In genomic region chr1:51736702-51737101, GRCh38 we compare ENCODE assay signal across 2 cellular contexts.
TF ChIP-seq lines count a peak whose summit lies in the region.

No MANE protein-coding gene starts in this region.

TF ChIP-seq in Ishikawa, 13 proteins besides CTCF, POLR2A, EP300 and RAD21 (continued from another document):
- TF ChIP-seq, protein P1, sequence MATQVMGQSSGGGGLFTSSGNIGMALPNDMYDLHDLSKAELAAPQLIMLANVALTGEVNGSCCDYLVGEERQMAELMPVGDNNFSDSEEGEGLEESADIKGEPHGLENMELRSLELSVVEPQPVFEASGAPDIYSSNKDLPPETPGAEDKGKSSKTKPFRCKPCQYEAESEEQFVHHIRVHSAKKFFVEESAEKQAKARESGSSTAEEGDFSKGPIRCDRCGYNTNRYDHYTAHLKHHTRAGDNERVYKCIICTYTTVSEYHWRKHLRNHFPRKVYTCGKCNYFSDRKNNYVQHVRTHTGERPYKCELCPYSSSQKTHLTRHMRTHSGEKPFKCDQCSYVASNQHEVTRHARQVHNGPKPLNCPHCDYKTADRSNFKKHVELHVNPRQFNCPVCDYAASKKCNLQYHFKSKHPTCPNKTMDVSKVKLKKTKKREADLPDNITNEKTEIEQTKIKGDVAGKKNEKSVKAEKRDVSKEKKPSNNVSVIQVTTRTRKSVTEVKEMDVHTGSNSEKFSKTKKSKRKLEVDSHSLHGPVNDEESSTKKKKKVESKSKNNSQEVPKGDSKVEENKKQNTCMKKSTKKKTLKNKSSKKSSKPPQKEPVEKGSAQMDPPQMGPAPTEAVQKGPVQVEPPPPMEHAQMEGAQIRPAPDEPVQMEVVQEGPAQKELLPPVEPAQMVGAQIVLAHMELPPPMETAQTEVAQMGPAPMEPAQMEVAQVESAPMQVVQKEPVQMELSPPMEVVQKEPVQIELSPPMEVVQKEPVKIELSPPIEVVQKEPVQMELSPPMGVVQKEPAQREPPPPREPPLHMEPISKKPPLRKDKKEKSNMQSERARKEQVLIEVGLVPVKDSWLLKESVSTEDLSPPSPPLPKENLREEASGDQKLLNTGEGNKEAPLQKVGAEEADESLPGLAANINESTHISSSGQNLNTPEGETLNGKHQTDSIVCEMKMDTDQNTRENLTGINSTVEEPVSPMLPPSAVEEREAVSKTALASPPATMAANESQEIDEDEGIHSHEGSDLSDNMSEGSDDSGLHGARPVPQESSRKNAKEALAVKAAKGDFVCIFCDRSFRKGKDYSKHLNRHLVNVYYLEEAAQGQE (IDR thresholded peaks at IDR 0.05; ENCODE audit: low read depth): no peak
- TF ChIP-seq, protein P2, sequence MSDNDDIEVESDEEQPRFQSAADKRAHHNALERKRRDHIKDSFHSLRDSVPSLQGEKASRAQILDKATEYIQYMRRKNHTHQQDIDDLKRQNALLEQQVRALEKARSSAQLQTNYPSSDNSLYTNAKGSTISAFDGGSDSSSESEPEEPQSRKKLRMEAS (IDR thresholded peaks at IDR 0.05): no peak
TF ChIP-seq in Ishikawa: peak in this region for 1.

TF ChIP-seq in K562, 482 proteins besides CTCF, POLR2A, EP300 and RAD21 (continued from another document and continues in another):
- TF ChIP-seq JUN (IDR thresholded peaks at IDR 0.05; ENCODE audit: borderline replicate concordance, low read depth, low read length) (0 out of 2 replicates have a peak, but pooled peaks have one; percentile 15), JUN (CRISPR knock-in tag; IDR thresholded peaks at IDR 0.05; ENCODE audit: borderline replicate concordance) (no peak), ZNF77 (CRISPR knock-in tag; IDR thresholded peaks at IDR 0.05) (no peak), MBD2 (IDR thresholded peaks at IDR 0.05; ENCODE audit: borderline replicate concordance, low read depth) (no peak), ZNF384 (IDR thresholded peaks at IDR 0.05; ENCODE audit: low read depth, low read length) (peak; percentile 77), JUND (IDR thresholded peaks at IDR 0.05; ENCODE audit: borderline replicate concordance, low read depth, low read length) (peak; percentile 58; the same call in 1 of the 2 replicates), JUND (tag; IDR thresholded peaks at IDR 0.05; ENCODE audit: borderline replicate concordance, low read depth, low read length) (peak; percentile 76; the same call in 2 of the 3 replicates), CSDE1 (IDR thresholded peaks at IDR 0.05) (0 out of 4 replicates have a peak, but pooled peaks of 1 of the 2 experiments have one; percentile 5), ESRRA (IDR thresholded peaks at IDR 0.05; ENCODE audit: borderline replicate concordance, low read depth) (no peak), FOXP1 (CRISPR knock-in tag; IDR thresholded peaks at IDR 0.05) (no peak), AFF1 (IDR thresholded peaks at IDR 0.05; ENCODE audit: low read depth in 1 of 2, partially characterized antibody in 2 of 2) (no peak), BRD9 (IDR thresholded peaks at IDR 0.05; ENCODE audit: low read depth, partially characterized antibody) (no peak), NCOA1 (IDR thresholded peaks at IDR 0.05; ENCODE audit: low read depth) (no peak), HDAC2 (IDR thresholded peaks at IDR 0.05) (no peak), ZNF354B (CRISPR knock-in tag; IDR thresholded peaks at IDR 0.05) (no peak), HDAC3 (IDR thresholded peaks at IDR 0.05; ENCODE audit: borderline replicate concordance, partially characterized antibody) (no peak), SMAD1 (IDR thresholded peaks at IDR 0.05; ENCODE audit: low read depth, low read length, partially characterized antibody) (peak; percentile 76), SMARCA5 (IDR thresholded peaks at IDR 0.05) (no peak), ARID2 (IDR thresholded peaks at IDR 0.05) (no peak), ZNF57 (CRISPR knock-in tag; IDR thresholded peaks at IDR 0.05) (no peak), RBM22 (IDR thresholded peaks at IDR 0.05; ENCODE audit: low read depth, low read length, poor library complexity, severe bottlenecking) (no peak), ARNT (IDR thresholded peaks at IDR 0.05) (peak in 1 of 2 experiments; percentile 57; a peak in 1 of 4 replicates), ATF3 (IDR thresholded peaks at IDR 0.05) (peak; percentile 65; the same call in 1 of the 2 replicates), ATF3 (CRISPR knock-in tag; conservative IDR thresholded peaks at IDR 0.05) (no peak), GATAD2B (IDR thresholded peaks at IDR 0.05; ENCODE audit: borderline replicate concordance) (peak; percentile 60; the same call in 1 of the 2 replicates), TCFL5 (CRISPR knock-in tag; conservative IDR thresholded peaks at IDR 0.05) (no peak), ZNF184 (CRISPR knock-in tag; IDR thresholded peaks at IDR 0.05) (no peak)
- TF ChIP-seq, protein P3, sequence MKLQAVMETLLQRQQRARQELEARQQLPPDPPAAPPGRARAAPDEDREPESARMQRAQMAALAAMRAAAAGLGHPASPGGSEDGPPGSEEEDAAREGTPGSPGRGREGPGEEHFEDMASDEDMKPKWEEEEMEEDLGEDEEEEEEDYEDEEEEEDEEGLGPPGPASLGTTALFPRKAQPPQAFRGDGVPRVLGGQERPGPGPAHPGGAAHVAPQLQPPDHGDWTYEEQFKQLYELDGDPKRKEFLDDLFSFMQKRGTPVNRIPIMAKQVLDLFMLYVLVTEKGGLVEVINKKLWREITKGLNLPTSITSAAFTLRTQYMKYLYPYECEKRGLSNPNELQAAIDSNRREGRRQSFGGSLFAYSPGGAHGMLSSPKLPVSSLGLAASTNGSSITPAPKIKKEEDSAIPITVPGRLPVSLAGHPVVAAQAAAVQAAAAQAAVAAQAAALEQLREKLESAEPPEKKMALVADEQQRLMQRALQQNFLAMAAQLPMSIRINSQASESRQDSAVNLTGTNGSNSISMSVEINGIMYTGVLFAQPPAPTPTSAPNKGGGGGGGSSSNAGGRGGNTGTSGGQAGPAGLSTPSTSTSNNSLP (IDR thresholded peaks at IDR 0.05; ENCODE audit: borderline replicate concordance, low read depth, low read length): no peak
- TF ChIP-seq, protein P4, sequence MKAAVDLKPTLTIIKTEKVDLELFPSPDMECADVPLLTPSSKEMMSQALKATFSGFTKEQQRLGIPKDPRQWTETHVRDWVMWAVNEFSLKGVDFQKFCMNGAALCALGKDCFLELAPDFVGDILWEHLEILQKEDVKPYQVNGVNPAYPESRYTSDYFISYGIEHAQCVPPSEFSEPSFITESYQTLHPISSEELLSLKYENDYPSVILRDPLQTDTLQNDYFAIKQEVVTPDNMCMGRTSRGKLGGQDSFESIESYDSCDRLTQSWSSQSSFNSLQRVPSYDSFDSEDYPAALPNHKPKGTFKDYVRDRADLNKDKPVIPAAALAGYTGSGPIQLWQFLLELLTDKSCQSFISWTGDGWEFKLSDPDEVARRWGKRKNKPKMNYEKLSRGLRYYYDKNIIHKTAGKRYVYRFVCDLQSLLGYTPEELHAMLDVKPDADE (conservative IDR thresholded peaks at IDR 0.05; ENCODE audit: control insufficient read depth, low read depth, low read length): no peak
- TF ChIP-seq, protein P5, sequence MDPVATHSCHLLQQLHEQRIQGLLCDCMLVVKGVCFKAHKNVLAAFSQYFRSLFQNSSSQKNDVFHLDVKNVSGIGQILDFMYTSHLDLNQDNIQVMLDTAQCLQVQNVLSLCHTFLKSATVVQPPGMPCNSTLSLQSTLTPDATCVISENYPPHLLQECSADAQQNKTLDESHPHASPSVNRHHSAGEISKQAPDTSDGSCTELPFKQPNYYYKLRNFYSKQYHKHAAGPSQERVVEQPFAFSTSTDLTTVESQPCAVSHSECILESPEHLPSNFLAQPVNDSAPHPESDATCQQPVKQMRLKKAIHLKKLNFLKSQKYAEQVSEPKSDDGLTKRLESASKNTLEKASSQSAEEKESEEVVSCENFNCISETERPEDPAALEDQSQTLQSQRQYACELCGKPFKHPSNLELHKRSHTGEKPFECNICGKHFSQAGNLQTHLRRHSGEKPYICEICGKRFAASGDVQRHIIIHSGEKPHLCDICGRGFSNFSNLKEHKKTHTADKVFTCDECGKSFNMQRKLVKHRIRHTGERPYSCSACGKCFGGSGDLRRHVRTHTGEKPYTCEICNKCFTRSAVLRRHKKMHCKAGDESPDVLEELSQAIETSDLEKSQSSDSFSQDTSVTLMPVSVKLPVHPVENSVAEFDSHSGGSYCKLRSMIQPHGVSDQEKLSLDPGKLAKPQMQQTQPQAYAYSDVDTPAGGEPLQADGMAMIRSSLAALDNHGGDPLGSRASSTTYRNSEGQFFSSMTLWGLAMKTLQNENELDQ (CRISPR knock-in tag; IDR thresholded peaks at IDR 0.05; ENCODE audit: borderline replicate concordance): no peak
- TF ChIP-seq, protein P6, sequence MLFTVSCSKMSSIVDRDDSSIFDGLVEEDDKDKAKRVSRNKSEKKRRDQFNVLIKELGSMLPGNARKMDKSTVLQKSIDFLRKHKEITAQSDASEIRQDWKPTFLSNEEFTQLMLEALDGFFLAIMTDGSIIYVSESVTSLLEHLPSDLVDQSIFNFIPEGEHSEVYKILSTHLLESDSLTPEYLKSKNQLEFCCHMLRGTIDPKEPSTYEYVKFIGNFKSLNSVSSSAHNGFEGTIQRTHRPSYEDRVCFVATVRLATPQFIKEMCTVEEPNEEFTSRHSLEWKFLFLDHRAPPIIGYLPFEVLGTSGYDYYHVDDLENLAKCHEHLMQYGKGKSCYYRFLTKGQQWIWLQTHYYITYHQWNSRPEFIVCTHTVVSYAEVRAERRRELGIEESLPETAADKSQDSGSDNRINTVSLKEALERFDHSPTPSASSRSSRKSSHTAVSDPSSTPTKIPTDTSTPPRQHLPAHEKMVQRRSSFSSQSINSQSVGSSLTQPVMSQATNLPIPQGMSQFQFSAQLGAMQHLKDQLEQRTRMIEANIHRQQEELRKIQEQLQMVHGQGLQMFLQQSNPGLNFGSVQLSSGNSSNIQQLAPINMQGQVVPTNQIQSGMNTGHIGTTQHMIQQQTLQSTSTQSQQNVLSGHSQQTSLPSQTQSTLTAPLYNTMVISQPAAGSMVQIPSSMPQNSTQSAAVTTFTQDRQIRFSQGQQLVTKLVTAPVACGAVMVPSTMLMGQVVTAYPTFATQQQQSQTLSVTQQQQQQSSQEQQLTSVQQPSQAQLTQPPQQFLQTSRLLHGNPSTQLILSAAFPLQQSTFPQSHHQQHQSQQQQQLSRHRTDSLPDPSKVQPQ (CRISPR knock-in tag; IDR thresholded peaks at IDR 0.05; ENCODE audit: borderline replicate concordance): no peak
- TF ChIP-seq, protein P7, sequence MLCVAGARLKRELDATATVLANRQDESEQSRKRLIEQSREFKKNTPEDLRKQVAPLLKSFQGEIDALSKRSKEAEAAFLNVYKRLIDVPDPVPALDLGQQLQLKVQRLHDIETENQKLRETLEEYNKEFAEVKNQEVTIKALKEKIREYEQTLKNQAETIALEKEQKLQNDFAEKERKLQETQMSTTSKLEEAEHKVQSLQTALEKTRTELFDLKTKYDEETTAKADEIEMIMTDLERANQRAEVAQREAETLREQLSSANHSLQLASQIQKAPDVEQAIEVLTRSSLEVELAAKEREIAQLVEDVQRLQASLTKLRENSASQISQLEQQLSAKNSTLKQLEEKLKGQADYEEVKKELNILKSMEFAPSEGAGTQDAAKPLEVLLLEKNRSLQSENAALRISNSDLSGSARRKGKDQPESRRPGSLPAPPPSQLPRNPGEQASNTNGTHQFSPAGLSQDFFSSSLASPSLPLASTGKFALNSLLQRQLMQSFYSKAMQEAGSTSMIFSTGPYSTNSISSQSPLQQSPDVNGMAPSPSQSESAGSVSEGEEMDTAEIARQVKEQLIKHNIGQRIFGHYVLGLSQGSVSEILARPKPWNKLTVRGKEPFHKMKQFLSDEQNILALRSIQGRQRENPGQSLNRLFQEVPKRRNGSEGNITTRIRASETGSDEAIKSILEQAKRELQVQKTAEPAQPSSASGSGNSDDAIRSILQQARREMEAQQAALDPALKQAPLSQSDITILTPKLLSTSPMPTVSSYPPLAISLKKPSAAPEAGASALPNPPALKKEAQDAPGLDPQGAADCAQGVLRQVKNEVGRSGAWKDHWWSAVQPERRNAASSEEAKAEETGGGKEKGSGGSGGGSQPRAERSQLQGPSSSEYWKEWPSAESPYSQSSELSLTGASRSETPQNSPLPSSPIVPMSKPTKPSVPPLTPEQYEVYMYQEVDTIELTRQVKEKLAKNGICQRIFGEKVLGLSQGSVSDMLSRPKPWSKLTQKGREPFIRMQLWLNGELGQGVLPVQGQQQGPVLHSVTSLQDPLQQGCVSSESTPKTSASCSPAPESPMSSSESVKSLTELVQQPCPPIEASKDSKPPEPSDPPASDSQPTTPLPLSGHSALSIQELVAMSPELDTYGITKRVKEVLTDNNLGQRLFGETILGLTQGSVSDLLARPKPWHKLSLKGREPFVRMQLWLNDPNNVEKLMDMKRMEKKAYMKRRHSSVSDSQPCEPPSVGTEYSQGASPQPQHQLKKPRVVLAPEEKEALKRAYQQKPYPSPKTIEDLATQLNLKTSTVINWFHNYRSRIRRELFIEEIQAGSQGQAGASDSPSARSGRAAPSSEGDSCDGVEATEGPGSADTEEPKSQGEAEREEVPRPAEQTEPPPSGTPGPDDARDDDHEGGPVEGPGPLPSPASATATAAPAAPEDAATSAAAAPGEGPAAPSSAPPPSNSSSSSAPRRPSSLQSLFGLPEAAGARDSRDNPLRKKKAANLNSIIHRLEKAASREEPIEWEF (CRISPR knock-in tag; IDR thresholded peaks at IDR 0.05): no peak; the same call in 1 of the 2 replicates
